In the genomic region with DNA sequence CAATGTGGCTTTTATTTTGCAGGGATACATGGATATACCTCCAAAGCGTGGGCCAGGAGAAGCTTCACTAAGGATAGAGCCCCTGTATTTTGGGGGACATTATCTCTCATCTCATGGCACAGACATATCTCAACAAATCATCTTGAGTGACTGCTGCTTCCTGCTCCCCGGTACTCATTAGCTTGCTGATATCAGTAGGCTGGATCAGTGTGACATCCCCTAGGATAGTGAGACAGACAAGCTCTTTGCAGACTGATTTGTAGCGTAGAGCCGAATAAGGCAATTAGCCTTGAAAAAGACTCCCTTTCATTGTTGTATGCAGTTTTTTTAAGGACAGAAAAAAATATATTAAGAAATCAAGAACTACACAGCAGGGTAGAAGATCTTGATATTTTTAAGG, we compare ENCODE assay signal across 22 cellular contexts.
"Had no signal": no experiment of that assay in that cellular context is flagged by ENCODE, and none has a peak within 500 bp of the region (broad histone marks: within the 10 kb centered on the region; RNA-seq: fewer than 3 reads in every experiment).

No MANE protein-coding gene starts in this region.

- H3K4me3 ChIP-seq: SJSA1 had no signal

- H3K4me1 ChIP-seq: SJSA1 had no signal

- H3K36me3 ChIP-seq: SJSA1 had no signal

- H3K27me3 ChIP-seq: SJSA1 had no signal

- H3K9me2 ChIP-seq: SK-N-SH had no signal

- H3K27ac ChIP-seq: KMS-11, SJSA1 had no signal

- H3K4me2 ChIP-seq: KMS-11, SK-N-SH had no signal

- ATAC-seq: HepG2 had no signal

- H3K9ac ChIP-seq: KMS-11, SK-N-SH had no signal

- FAIRE-seq: HepG2, RCC 7860 had no signal

- DNase-seq: IMR-90, MV-4-11, NCI-H1048, NCI-H1105, NCI-H1417, NCI-H1436 treated with DMSO at 0.1 percent for 48 hours, NCI-H1694, NCI-H187 treated with DMSO at 0.1 percent for 48 hours, NCI-H2029 treated with DMSO at 0.1 percent for 48 hours, NCI-H2171 treated with DMSO at 0.1 percent for 48 hours, NCI-H345, NCI-H524, NCI-H526 treated with DMSO at 0.1 percent for 48 hours, NCI-H748 treated with DMSO at 0.1 percent for 48 hours, Right ventricle myocardium superior, RPMI8226, SIG-M5, SK-N-SH had no signal

- H3K9me3 ChIP-seq: SJSA1, SK-N-SH had no signal
